Comparison of ENCODE assay signal across 10 cellular contexts in the genomic region with DNA sequence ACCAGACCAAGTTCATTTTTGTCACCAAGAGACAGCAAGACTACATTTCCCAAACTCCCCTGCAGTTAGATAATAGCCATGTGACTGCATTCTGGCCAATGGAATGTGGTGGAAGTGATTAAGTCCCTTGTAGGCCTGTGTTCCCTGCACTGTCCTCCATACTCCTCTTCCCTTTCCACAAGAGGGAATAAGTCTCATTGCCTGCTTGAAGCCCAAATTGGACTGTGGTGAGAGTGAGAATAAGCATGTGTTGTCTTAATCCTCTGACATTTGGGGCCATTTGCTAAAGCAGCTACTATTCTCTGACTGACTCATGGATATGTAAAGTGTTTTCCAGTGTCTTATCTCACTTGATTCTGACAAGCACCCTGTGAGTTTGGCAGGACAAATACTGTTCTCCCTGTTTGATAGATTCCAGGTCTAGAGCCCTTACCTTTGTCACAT. TPM values are rescaled to one million over a fixed set of nuclear protein-coding genes. Genes with fewer than 3 reads are reported as not detected.
DNase-seq lines count a peak whose midpoint lies in the region; ATAC-seq, FAIRE-seq and TF ChIP-seq lines count a peak whose summit lies in the region.
"Had no signal": no experiment of that assay in that cellular context is flagged by ENCODE, and none has a peak within 500 bp of the region (broad histone marks: within the 10 kb centered on the region; RNA-seq: fewer than 3 reads in every experiment).

No MANE protein-coding gene starts in this region.

- TF ChIP-seq CTCF in HepG2 (CRISPR knock-in tag; IDR thresholded peaks at IDR 0.05) (no peak), BE2C (IDR thresholded peaks at IDR 0.05; ENCODE audit: low read depth, low read length) (no peak)

- FAIRE-seq in HepG2 (lab: Jason Lieb, UNC): peak; percentile 43
- FAIRE-seq in frontal cortex (lab: Jason Lieb, UNC): no peak

- peak; percentile 0 for DNase-seq in COLO668 (lab: John Stamatoyannopoulos, UW; ENCODE audit: unreplicated experiment)
- DNase-seq in T47D (ENCODE audit: low read depth in 1 of 2, low spot score in 1 of 2): peak; percentile 21 to 68
- DNase-seq in HepG2 (ENCODE audit: low spot score): peak; percentile 33
- DNase-seq in BE2C: no peak
- DNase-seq in frontal cortex (ENCODE audit: low spot score in 2 of 2): no peak

- no peaks in the 10 kb centered on the region for H3K9me3 ChIP-seq in HepG2 (ENCODE audit: low read length)
- H3K9me3 ChIP-seq in BE2C: no peaks in the 10 kb centered on the region
- H3K9me3 ChIP-seq: adrenal gland, SJSA1 had no signal

- H3K27me3 ChIP-seq in HepG2 (ENCODE audit: control insufficient read depth in 1 of 2, insufficient read depth in 2 of 2, low read length in 2 of 2): peaks cover 0 to 4% of the 10 kb centered on the region in 2 experiments; a peak in 2 of 5 replicates
- no peaks in the 10 kb centered on the region for H3K27me3 ChIP-seq in BE2C
- H3K27me3 ChIP-seq: adrenal gland, SJSA1 had no signal

- CTCF ChIA-PET in HepG2 (lab: Yijun Ruan, JAX; ENCODE audit: low intra/inter-chr PET ratio, low total read pairs): no interaction called here

- TF ChIP-seq RAD21 in Ishikawa (IDR thresholded peaks at IDR 0.05; ENCODE audit: low read depth) (no peak), HepG2 (CRISPR knock-in tag; IDR thresholded peaks at IDR 0.05) (no peak)

- POLR2A ChIA-PET in HepG2 (lab: Yijun Ruan, JAX): no interaction called here

- H3K36me3 ChIP-seq in HepG2 (replicated peaks in 1 of 2; ENCODE audit: control insufficient read depth in 1 of 2, insufficient read depth in 2 of 2, low read length in 2 of 2) (no peaks in the 10 kb centered on the region), BE2C (no peaks in the 10 kb centered on the region)
- H3K36me3 ChIP-seq: adrenal gland, SJSA1 had no signal

- TF ChIP-seq EP300 in Ishikawa (IDR thresholded peaks at IDR 0.05; ENCODE audit: borderline replicate concordance) (no peak), HepG2 (IDR thresholded peaks at IDR 0.05; ENCODE audit: low read depth in 2 of 2, low read length in 2 of 2) (no peak), HepG2 (CRISPR knock-in tag; IDR thresholded peaks at IDR 0.05; ENCODE audit: borderline replicate concordance) (no peak)

- H3K4me2 ChIP-seq in HepG2 (ENCODE audit: low read depth, low read length): no peak overlapping the region

- H3K4me1 ChIP-seq in HepG2 (ENCODE audit: insufficient read depth, low read length) (no peaks in the 10 kb centered on the region), BE2C (no peaks in the 10 kb centered on the region)
- H3K4me1 ChIP-seq: adrenal gland, SJSA1 had no signal

- intact Hi-C loops in HepG2 (cut with micrococcal nuclease; ENCODE audit: unreplicated experiment): no loop called here

- H4K20me1 ChIP-seq in HepG2 (ENCODE audit: insufficient read depth, low read length): no peaks in the 10 kb centered on the region

- TF ChIP-seq POLR2A in HepG2 (IDR thresholded peaks at IDR 0.05; ENCODE audit: insufficient read depth in 1 of 2, low read depth in 2 of 2, low read length in 2 of 2): no peak

- in situ Hi-C loops in T47D (cut with HindIII; ENCODE audit: low pct_unique_long_range_greater_than_20kb, low sequenced_read_pairs) (no loop called here), HepG2 (cut with HindIII; ENCODE audit: extremely low pct_ligation_motif_present, low pct_unique_long_range_greater_than_20kb) (no loop called here)

- no TSS peak for BruUV-seq in HepG2 (replicated peaks; lab: Mats Ljungman, UMichigan)

- H2AFZ ChIP-seq in HepG2 (ENCODE audit: low read length): no peak overlapping the region

- no peak overlapping the region for H3K4me3 ChIP-seq in HepG2 (replicated peaks in 1 of 3; ENCODE audit: insufficient read depth in 1 of 3, low read depth in 2 of 3, low read length in 3 of 3)
- H3K4me3 ChIP-seq in BE2C (ENCODE audit: low read depth, low read length): no peak overlapping the region
- H3K4me3 ChIP-seq: adrenal gland, SJSA1 had no signal

- H3K9ac ChIP-seq in HepG2 (ENCODE audit: insufficient read depth, low read depth, low read length): no peak overlapping the region

- ATAC-seq in HepG2 (peak; percentile 43; the same call in 1 of the 3 replicates), HG03378 (IDR thresholded peaks at IDR 0.05; ENCODE audit: unreplicated experiment) (no peak), GM19035 (IDR thresholded peaks at IDR 0.05; ENCODE audit: unreplicated experiment) (no peak)

- H3K79me2 ChIP-seq in HepG2 (ENCODE audit: insufficient read depth, low read length): no peaks in the 10 kb centered on the region

- H3K27ac ChIP-seq in HepG2 (ENCODE audit: extremely low read length, insufficient read depth, low read length): no peak overlapping the region
- H3K27ac ChIP-seq: SJSA1 had no signal

TF ChIP-seq in Ishikawa, 13 proteins besides CTCF, POLR2A, EP300 and RAD21:
- TF ChIP-seq, protein P1, sequence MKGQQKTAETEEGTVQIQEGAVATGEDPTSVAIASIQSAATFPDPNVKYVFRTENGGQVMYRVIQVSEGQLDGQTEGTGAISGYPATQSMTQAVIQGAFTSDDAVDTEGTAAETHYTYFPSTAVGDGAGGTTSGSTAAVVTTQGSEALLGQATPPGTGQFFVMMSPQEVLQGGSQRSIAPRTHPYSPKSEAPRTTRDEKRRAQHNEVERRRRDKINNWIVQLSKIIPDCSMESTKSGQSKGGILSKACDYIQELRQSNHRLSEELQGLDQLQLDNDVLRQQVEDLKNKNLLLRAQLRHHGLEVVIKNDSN (IDR thresholded peaks at IDR 0.05): peak; percentile 94
- TF ChIP-seq ZBTB7A (IDR thresholded peaks at IDR 0.05; ENCODE audit: low read depth) (no peak), CEBPB (IDR thresholded peaks at IDR 0.05) (no peak), TCF12 (IDR thresholded peaks at IDR 0.05; ENCODE audit: low read depth) (no peak)

TF ChIP-seq in HepG2, 621 proteins besides CTCF, POLR2A, EP300 and RAD21 (continues in another document):
- peak; percentile 41; the same call in 1 of the 2 replicates for TF ChIP-seq HCFC1 (IDR thresholded peaks at IDR 0.05; ENCODE audit: low read depth, low read length)
- peak; percentile 95 for TF ChIP-seq THAP11 (CRISPR knock-in tag; IDR thresholded peaks at IDR 0.05)
- no peak for TF ChIP-seq TCF7 (IDR thresholded peaks at IDR 0.05; ENCODE audit: low read depth)
- peak; percentile 73 for TF ChIP-seq NFYB (CRISPR knock-in tag; IDR thresholded peaks at IDR 0.05)

RNA-seq across cellular contexts. Expression of a gene that starts 20.7 kb away (rescaled TPM):
- total RNA-seq in HepG2 (2016; rRNA removed; fragmentation: Illumina TruSeq; extraction: Trizol) (not detected in 2 replicates), frontal cortex (under 0.01 TPM)
- total RNA-seq in HepG2 (2016; cell fraction: cytosol; rRNA removed; fragmentation: Illumina TruSeq; extraction: Trizol; ENCODE audit: low read depth): not detected in 2 replicates
- not detected in 2 replicates for total RNA-seq in HepG2 (2016; cell fraction: insoluble cytoplasmic fraction; rRNA removed; fragmentation: Illumina TruSeq; extraction: Trizol)
- not detected in 2 replicates for total RNA-seq in HepG2 (2016; cell fraction: membrane; rRNA removed; fragmentation: Illumina TruSeq; extraction: Trizol)
- not detected in 2 replicates for total RNA-seq in HepG2 (2016; cell fraction: nucleus; rRNA removed; fragmentation: Illumina TruSeq; extraction: Trizol)
- not detected in 2 replicates for polyA plus RNA-seq in HepG2 (2011; rRNA removed)
- 0.03 TPM in 2 replicates for polyA plus RNA-seq in HepG2 (2011; cell fraction: cytosol; rRNA removed)
- 0.26 TPM in 1 of 2 replicates, not detected in the other for polyA plus RNA-seq in HepG2 (2011; cell fraction: nucleus; rRNA removed)
- not detected in 2 replicates for polyA plus RNA-seq in HepG2 (2012)
- polyA plus RNA-seq in HepG2 (2016; cell fraction: cytosol; fragmentation: Illumina TruSeq; extraction: Trizol; ENCODE audit: low read depth): not detected in 2 replicates
- not detected in 2 replicates for polyA plus RNA-seq in HepG2 (2016; cell fraction: insoluble cytoplasmic fraction; fragmentation: Illumina TruSeq; extraction: Trizol; ENCODE audit: low read depth)
- not detected in 2 replicates for polyA plus RNA-seq in HepG2 (2016; cell fraction: membrane; fragmentation: Illumina TruSeq; extraction: Trizol; ENCODE audit: low read depth)
- polyA plus RNA-seq in HepG2 (2016; cell fraction: nucleus; fragmentation: Illumina TruSeq; extraction: Trizol; ENCODE audit: insufficient read depth, low read depth): not detected in 2 replicates
- 0.09 TPM in 1 of 2 replicates, not detected in the other for polyA minus RNA-seq in HepG2 (2011; rRNA and poly(A)+ RNA removed; ENCODE audit: low replicate concordance)
- polyA minus RNA-seq in HepG2 (2011; cell fraction: cytosol; rRNA and poly(A)+ RNA removed): not detected in 2 replicates
- not detected in 2 replicates for polyA minus RNA-seq in HepG2 (2011; cell fraction: nucleus; rRNA and poly(A)+ RNA removed)
- not detected for polyA plus RNA-seq in BE2C (2012; ENCODE audit: insufficient read depth, insufficient read length, low read depth)
- total RNA-seq: SJSA1 had no signal

RNA-seq across cellular contexts. Expression of a gene that starts 47.6 kb away (rescaled TPM):
- total RNA-seq in HepG2 (2016; rRNA removed; fragmentation: Illumina TruSeq; extraction: Trizol) (not detected in 2 replicates), frontal cortex (not detected)
- total RNA-seq in HepG2 (2016; cell fraction: cytosol; rRNA removed; fragmentation: Illumina TruSeq; extraction: Trizol; ENCODE audit: low read depth): not detected in 2 replicates
- not detected in 2 replicates for total RNA-seq in HepG2 (2016; cell fraction: insoluble cytoplasmic fraction; rRNA removed; fragmentation: Illumina TruSeq; extraction: Trizol)
- total RNA-seq in HepG2 (2016; cell fraction: membrane; rRNA removed; fragmentation: Illumina TruSeq; extraction: Trizol): not detected in 2 replicates
- total RNA-seq in HepG2 (2016; cell fraction: nucleus; rRNA removed; fragmentation: Illumina TruSeq; extraction: Trizol): not detected in 2 replicates
- not detected in 2 replicates for polyA plus RNA-seq in HepG2 (2011; rRNA removed)
- not detected in 2 replicates for polyA plus RNA-seq in HepG2 (2011; cell fraction: cytosol; rRNA removed)
- not detected in 2 replicates for polyA plus RNA-seq in HepG2 (2011; cell fraction: nucleus; rRNA removed)
- not detected in 2 replicates for polyA plus RNA-seq in HepG2 (2012)
- polyA plus RNA-seq in HepG2 (2016; cell fraction: cytosol; fragmentation: Illumina TruSeq; extraction: Trizol; ENCODE audit: low read depth): not detected in 2 replicates
- not detected in 2 replicates for polyA plus RNA-seq in HepG2 (2016; cell fraction: insoluble cytoplasmic fraction; fragmentation: Illumina TruSeq; extraction: Trizol; ENCODE audit: low read depth)
- not detected in 2 replicates for polyA plus RNA-seq in HepG2 (2016; cell fraction: membrane; fragmentation: Illumina TruSeq; extraction: Trizol; ENCODE audit: low read depth)
- not detected in 2 replicates for polyA plus RNA-seq in HepG2 (2016; cell fraction: nucleus; fragmentation: Illumina TruSeq; extraction: Trizol; ENCODE audit: insufficient read depth, low read depth)
- not detected in 2 replicates for polyA minus RNA-seq in HepG2 (2011; rRNA and poly(A)+ RNA removed; ENCODE audit: low replicate concordance)
- not detected in 2 replicates for polyA minus RNA-seq in HepG2 (2011; cell fraction: cytosol; rRNA and poly(A)+ RNA removed)
- polyA minus RNA-seq in HepG2 (2011; cell fraction: nucleus; rRNA and poly(A)+ RNA removed): not detected in 2 replicates
- polyA plus RNA-seq in BE2C (2012; ENCODE audit: insufficient read depth, insufficient read length, low read depth): not detected
- total RNA-seq: SJSA1 had no signal

Comparison
In these comparisons a context has a peak if more than half of its experiments do, and no peak if none do; other contexts are left out.
1. DNase-seq: peak in COLO668 (single experiment), T47D (2 of 2) and HepG2 (single experiment); none in BE2C (single experiment) and frontal cortex (0 of 2).